ENCODE assay signal across 24 cellular contexts in the genomic region with DNA sequence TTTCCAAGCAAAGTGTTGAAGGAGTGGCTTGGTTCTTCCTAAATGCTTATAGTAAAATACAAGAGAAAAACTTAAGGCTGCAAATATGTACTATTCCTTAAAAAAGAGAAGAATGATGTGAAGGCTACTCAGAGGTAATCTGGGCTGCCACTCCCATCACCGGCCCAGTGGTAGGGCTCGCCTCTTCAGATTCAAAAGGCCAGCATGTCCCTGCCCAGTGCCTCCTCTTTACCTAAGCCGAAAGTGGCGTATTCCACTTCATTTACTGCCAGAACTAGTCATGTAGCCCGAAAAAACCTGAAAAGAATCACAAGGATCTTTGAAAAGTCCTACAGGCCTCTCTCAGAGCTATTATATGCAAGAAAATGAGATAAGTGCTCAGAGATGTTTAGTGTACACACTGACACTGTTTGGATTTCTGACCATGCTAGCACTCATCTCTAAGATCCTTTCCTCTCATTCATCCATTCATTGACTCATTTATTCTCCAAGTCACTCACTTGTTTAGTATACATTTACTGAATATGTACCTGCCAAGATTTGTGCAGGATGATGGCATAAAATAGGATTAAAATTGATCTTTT.
"Had no signal": no experiment of that assay in that cellular context is flagged by ENCODE, and none has a peak within 500 bp of the region (broad histone marks: within the 10 kb centered on the region; RNA-seq: fewer than 3 reads in every experiment).

No MANE protein-coding gene starts in this region.

- H3K4me1 ChIP-seq: SJCRH30 had no signal

- DNase-seq: Kasumi-1, MM.1S, NCI-H1092 treated with DMSO at 0.1 percent for 48 hours, NCI-H1436 treated with DMSO at 0.1 percent for 48 hours, NCI-H1694, NCI-H187 treated with DMSO at 0.1 percent for 48 hours, NCI-H2029 treated with DMSO at 0.1 percent for 48 hours, NCI-H2107, NCI-H2171 treated with DMSO at 0.1 percent for 48 hours, NCI-H345, NCI-H446 treated with DMSO at 0.1 percent for 48 hours, NCI-H510A treated with DMSO at 0.1 percent for 48 hours, NCI-H526, NCI-H82, PC-3, SHP77 treated with DMSO at 0.1 percent for 48 hours, SJCRH30, T-helper 1 cell had no signal

- H3K4me2 ChIP-seq: KMS-11 had no signal

- H3K27ac ChIP-seq: KMS-11, RWPE1, SJCRH30 had no signal

- H3K27me3 ChIP-seq: SJCRH30 had no signal

- ATAC-seq: K562, Panc1, PC-3, Right ventricle myocardium inferior, SK-N-SH treated with all-trans-retinoic acid at 6 μM for 48 hours had no signal

- H3K36me3 ChIP-seq: SJCRH30 had no signal

- H3K9ac ChIP-seq: KMS-11 had no signal

- H3K4me3 ChIP-seq: K562, SJCRH30 had no signal

- FAIRE-seq: K562 had no signal
